ENCODE assay signal across 9 cellular contexts in genomic region chr11:118658372-118659313, GRCh38. TPM values are rescaled to one million over a fixed set of nuclear protein-coding genes. Genes with fewer than 3 reads are reported as not detected.
A peak's percentile ranks its signal among the peaks of the same experiment; 100 is the strongest.
DNase-seq lines count a peak whose midpoint lies in the region; ATAC-seq and TF ChIP-seq lines count a peak whose summit lies in the region.
"Had no signal": no experiment of that assay in that cellular context is flagged by ENCODE, and none has a peak within 500 bp of the region (broad histone marks: within the 10 kb centered on the region; RNA-seq: fewer than 3 reads in every experiment).

No MANE protein-coding gene starts in this region.

- H2AFZ ChIP-seq in Loucy (ENCODE audit: low read length) = peak overlapping the region; percentile 97

- H3K27me3 ChIP-seq in Loucy (ENCODE audit: insufficient read depth, low read length, poor library complexity, severe bottlenecking) = no peaks in the 10 kb centered on the region
- no peaks in the 10 kb centered on the region for H3K27me3 ChIP-seq in dorsolateral prefrontal cortex

- H3K36me3 ChIP-seq in Loucy (ENCODE audit: insufficient read depth, low read length) = no peaks in the 10 kb centered on the region
- peaks cover 4% of the 10 kb centered on the region for H3K36me3 ChIP-seq in mucosa of descending colon (ENCODE audit: low read depth)

- H3F3A ChIP-seq in Loucy (ENCODE audit: low read depth) = no peaks in the 10 kb centered on the region

- no peaks in the 10 kb centered on the region for H3K4me1 Mint-ChIP-seq in stimulated activated memory B cell treated with anti-CD40 and anti-IgM and Interleukin-4, amounts not matched to agents 10 μg/mL and 1 μg/mL and 100 μg/mL, for 72 hours

- ATAC-seq in mucosa of descending colon = peak; percentile 7
- no peak for ATAC-seq in stimulated activated memory B cell treated with anti-CD40 and anti-IgM and Interleukin-4, amounts not matched to agents 10 μg/mL and 1 μg/mL and 100 μg/mL, for 72 hours

- peak overlapping the region; percentile 81 for H3K4me2 ChIP-seq in Loucy (ENCODE audit: low read depth, low read length, poor library complexity, severe bottlenecking)

- POLR2A ChIA-PET in AG04449 (lab: Yijun Ruan, JAX) = interaction anchor here (0.9 kb wide), 1 partner anchor 36 kb away, joined by 3 read pairs; no protein-coding TSS in a partner anchor

- H3K79me2 ChIP-seq in Loucy (ENCODE audit: insufficient read depth, low read length) = no peaks in the 10 kb centered on the region

- CTCF ChIA-PET in AG04449 (lab: Yijun Ruan, JAX) = interaction anchor here (0.6 to 8.6 kb wide), 21 partner anchors 8 to 297 kb away, joined by 3 to 75 read pairs (median 7); partner anchors contain the start of genes PHLDB1 and UPK2

- H3K27ac Mint-ChIP-seq in stimulated activated memory B cell treated with anti-CD40 and anti-IgM and Interleukin-4, amounts not matched to agents 10 μg/mL and 1 μg/mL and 100 μg/mL, for 72 hours = no peak overlapping the region
- H3K27ac Mint-ChIP-seq: stimulated activated naive CD8-positive, alpha-beta T cell treated with anti-CD3 and anti-CD28 coated beads, Interleukin-15, Interleukin-2, amounts not matched to agents 100 ng/mL and 50 ng/mL, for 24 hours had no signal

- no peaks in the 10 kb centered on the region for H3K9me3 Mint-ChIP-seq in stimulated activated memory B cell treated with anti-CD40 and anti-IgM and Interleukin-4, amounts not matched to agents 10 μg/mL and 1 μg/mL and 100 μg/mL, for 72 hours
- H3K9me3 Mint-ChIP-seq: stimulated activated naive CD8-positive, alpha-beta T cell treated with anti-CD3 and anti-CD28 coated beads, Interleukin-15, Interleukin-2, amounts not matched to agents 100 ng/mL and 50 ng/mL, for 24 hours had no signal

- no peaks in the 10 kb centered on the region for H4K20me1 ChIP-seq in Loucy (ENCODE audit: insufficient read depth, low read length, poor library complexity, severe bottlenecking)

- H3K4me3 Mint-ChIP-seq in stimulated activated memory B cell treated with anti-CD40 and anti-IgM and Interleukin-4, amounts not matched to agents 10 μg/mL and 1 μg/mL and 100 μg/mL, for 72 hours = no peak overlapping the region
- H3K4me3 Mint-ChIP-seq: stimulated activated naive CD8-positive, alpha-beta T cell treated with anti-CD3 and anti-CD28 coated beads, Interleukin-15, Interleukin-2, amounts not matched to agents 100 ng/mL and 50 ng/mL, for 24 hours had no signal

- no peaks in the 10 kb centered on the region for H3K36me3 Mint-ChIP-seq in stimulated activated memory B cell treated with anti-CD40 and anti-IgM and Interleukin-4, amounts not matched to agents 10 μg/mL and 1 μg/mL and 100 μg/mL, for 72 hours

- H3K9me3 ChIP-seq in Loucy (ENCODE audit: insufficient read depth, low read depth, low read length) (no peaks in the 10 kb centered on the region), mucosa of descending colon (no peaks in the 10 kb centered on the region)

- peak; percentile 38 for TF ChIP-seq CTCF in AG04449 (IDR thresholded peaks at IDR 0.05; ENCODE audit: insufficient read depth, low read length, missing control alignments)
- no peak; the same call in 1 of the 2 replicates for TF ChIP-seq CTCF in Loucy (conservative IDR thresholded peaks at IDR 0.05; ENCODE audit: low read length)
- peak in 2 of 56 donors; percentile 8 to 15 for TF ChIP-seq CTCF in dorsolateral prefrontal cortex (IDR thresholded peaks at IDR 0.05 in 54 of 56, conservative IDR thresholded peaks at IDR 0.05 in 2 of 56; ENCODE audit: low read depth in 1 of 56, partially characterized antibody in 56 of 56)
- TF ChIP-seq CTCF in mucosa of descending colon (IDR thresholded peaks at IDR 0.05) = no peak
- TF ChIP-seq CTCF in lower leg skin (IDR thresholded peaks at IDR 0.05) = no peak

- DNase-seq in AG04449 (ENCODE audit: low read depth, low spot score) (no peak), dorsolateral prefrontal cortex (no peak), mucosa of descending colon (no peak), activated gamma-delta T cell treated with Interleukin-2 at 50 U/mL for 16 hours (no peak), lower leg skin (ENCODE audit: low spot score in 2 of 2) (no peak), amygdala (lab: John Stamatoyannopoulos, UW) (no peak)

- H3K4me1 ChIP-seq in Loucy (ENCODE audit: insufficient read depth, low read length, poor library complexity, severe bottlenecking) (peaks cover 16% of the 10 kb centered on the region), mucosa of descending colon (ENCODE audit: low read depth) (peaks cover 9% of the 10 kb centered on the region)

- H3K9ac ChIP-seq in Loucy (ENCODE audit: low read depth, low read length, poor library complexity, severe bottlenecking) = peak overlapping the region; percentile 58

- 41 to 47% methylated on average over 12 to 20 of the region's 20 CpGs for WGBS in lower leg skin, 2 donors

- no peak overlapping the region for H3K4me3 ChIP-seq in AG04449 (ENCODE audit: low read depth, low read length)
- peak overlapping the region; percentile 67 for H3K4me3 ChIP-seq in Loucy (ENCODE audit: low read length, poor library complexity, severe bottlenecking)
- H3K4me3 ChIP-seq in dorsolateral prefrontal cortex = no peak overlapping the region
- H3K4me3 ChIP-seq in mucosa of descending colon = no peak overlapping the region
- H3K4me3 ChIP-seq in lower leg skin (ENCODE audit: low read depth, poor library complexity, severe bottlenecking) = no peak overlapping the region

- TF ChIP-seq POLR2A in lower leg skin (IDR thresholded peaks at IDR 0.05) = no peak

- peaks cover 8% of the 10 kb centered on the region for H3K27me3 Mint-ChIP-seq in stimulated activated memory B cell treated with anti-CD40 and anti-IgM and Interleukin-4, amounts not matched to agents 10 μg/mL and 1 μg/mL and 100 μg/mL, for 72 hours
- H3K27me3 Mint-ChIP-seq: stimulated activated naive CD8-positive, alpha-beta T cell treated with anti-CD3 and anti-CD28 coated beads, Interleukin-15, Interleukin-2, amounts not matched to agents 100 ng/mL and 50 ng/mL, for 24 hours had no signal

- peak overlapping the region in 55 of 59 donors; percentile 2 to 85 (median 72) for H3K27ac ChIP-seq in dorsolateral prefrontal cortex

- no peaks in the 10 kb centered on the region for H3K9me2 ChIP-seq in Loucy (replicated peaks; ENCODE audit: low read depth, low read length)

- intact Hi-C loops in dorsolateral prefrontal cortex (cut with DNase I) = loop anchor here (1.0 to 5.0 kb wide), 3 partner anchors 23 to 62 kb away; partner anchors contain the start of gene PHLDB1 (in 1 of the 2)
- intact Hi-C loops in mucosa of descending colon (cut with DNase I, micrococcal nuclease) = no loop called here
- intact Hi-C loops in lower leg skin (cut with DNase I; ENCODE audit: low total_unique reads) = no loop called here

RNA-seq across cellular contexts. Expression of gene TREH, which starts 20.8 kb away (rescaled TPM):
- total RNA-seq in dorsolateral prefrontal cortex (not detected), mucosa of descending colon (1 to 10 TPM; 1.1 to 3.9 (median 2.2) TPM), lower leg skin (not detected)

RNA-seq across cellular contexts. Expression of gene PHLDB1, which starts 51.2 kb away (rescaled TPM):
- total RNA-seq in dorsolateral prefrontal cortex (100 to 1,000 TPM in 117 of 120 experiments, 10 to 100 TPM in 3; 68.2 to 983 (median 256) TPM), mucosa of descending colon (100 to 1,000 TPM in 2 of 3 donors, 10 to 100 TPM in 1; 79.4 to 116 (median 115) TPM), lower leg skin (10 to 100 TPM; 51.9 to 77.4 (median 70.2) TPM)

Comparison
In these comparisons a context has a peak if more than half of its experiments do, and no peak if none do; other contexts are left out.
1. intact Hi-C loops: an anchor here in dorsolateral prefrontal cortex (1.0 to 5.0 kb wide); none called in mucosa of descending colon and lower leg skin.